ENCODE assay signal across 28 cellular contexts in the genomic region with DNA sequence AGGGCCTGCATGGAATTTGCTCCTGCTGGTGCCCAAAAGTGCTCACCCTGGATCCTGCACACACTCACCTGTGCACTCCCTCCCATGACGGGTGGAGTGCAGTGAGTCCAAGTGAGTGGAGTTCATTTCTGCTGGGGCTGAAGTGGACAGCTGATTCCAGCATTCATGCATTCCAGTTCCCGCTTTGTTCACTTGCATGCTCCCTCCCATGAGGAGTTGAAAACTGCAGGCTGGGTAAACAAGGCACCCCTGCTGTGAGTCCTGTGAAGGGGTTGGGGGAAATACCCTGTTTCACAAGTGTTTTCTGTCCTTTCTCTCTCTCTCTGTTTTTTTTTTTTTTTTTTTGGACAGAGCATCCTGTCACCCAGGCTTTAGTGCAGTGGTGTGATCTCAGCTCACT.
"Had no signal": no experiment of that assay in that cellular context is flagged by ENCODE, and none has a peak within 500 bp of the region (broad histone marks: within the 10 kb centered on the region; RNA-seq: fewer than 3 reads in every experiment).

No MANE protein-coding gene starts in this region.

- H3K79me2 ChIP-seq: parathyroid adenoma had no signal

- H3K9me3 ChIP-seq: gastrocnemius medialis, mucosa of descending colon, right lobe of liver, transverse colon, upper lobe of right lung, uterus had no signal

- H3K36me3 ChIP-seq: gastrocnemius medialis, right lobe of liver, suprapubic skin, transverse colon, upper lobe of right lung, uterus had no signal

- H3K27me3 ChIP-seq: gastrocnemius medialis, right lobe of liver, suprapubic skin, transverse colon, upper lobe of right lung, uterus had no signal

- H3K4me3 Mint-ChIP-seq: memory B cell; mesothelial cell of epicardium; naive B cell; natural killer cell treated with Interleukin-12 subunit alpha and Interleukin-12 subunit beta and Interleukin-15 and Interleukin-18, amount 100 ng/mL, for 72 hours; neural crest cell; stimulated activated naive CD8-positive, alpha-beta T cell treated with anti-CD3 and anti-CD28 coated beads, Interleukin-15, amount 100 ng/mL, for 72 hours had no signal

- H3K9me3 Mint-ChIP-seq: mesothelial cell of epicardium, neural crest cell had no signal

- H2AFZ ChIP-seq: parathyroid adenoma had no signal

- FAIRE-seq: kidney, small intestine had no signal

- H3K9ac ChIP-seq: parathyroid adenoma had no signal

- H3K4me3 ChIP-seq: coronary artery, gastrocnemius medialis, lung, mucosa of descending colon, right lobe of liver, suprapubic skin, transverse colon, upper lobe of right lung, uterus had no signal

- H3K27ac ChIP-seq: coronary artery, epithelial cell of prostate, gastrocnemius medialis, parathyroid adenoma, right lobe of liver, suprapubic skin, transverse colon, upper lobe of right lung, uterus had no signal

- DNase-seq: foreskin fibroblast; gastrocnemius medialis; head of caudate nucleus; kidney; mucosa of descending colon; naive B cell; right lobe of liver; small intestine; stimulated activated CD4-positive, alpha-beta T cell treated with anti-CD3 and anti-CD28 coated beads, Interleukin-15, amount 100 ng/mL, for 24 hours; stimulated activated CD4-positive, alpha-beta T cell treated with anti-CD3 and anti-CD28 coated beads, Interleukin-2, amount 100 ng/mL, for 48 hours; stimulated activated CD8-positive, alpha-beta memory T cell treated with anti-CD3 and anti-CD28 coated beads, Interleukin-4, amount 100 ng/mL, for 48 hours; stimulated activated naive CD4-positive, alpha-beta T cell; stimulated activated naive CD8-positive, alpha-beta T cell treated with anti-CD3 and anti-CD28 coated beads, Interleukin-15, amount 100 ng/mL, for 72 hours; transverse colon; upper lobe of right lung; uterus had no signal

- H3K36me3 Mint-ChIP-seq: mesothelial cell of epicardium had no signal

- H3K27me3 Mint-ChIP-seq: memory B cell; naive B cell; natural killer cell treated with Interleukin-12 subunit alpha and Interleukin-12 subunit beta and Interleukin-15 and Interleukin-18, amount 100 ng/mL, for 72 hours; progenitor cell of endocrine pancreas; stimulated activated naive CD8-positive, alpha-beta T cell treated with anti-CD3 and anti-CD28 coated beads, Interleukin-15, amount 100 ng/mL, for 72 hours had no signal

- H3K27ac Mint-ChIP-seq: memory B cell; mesothelial cell of epicardium; naive B cell; natural killer cell treated with Interleukin-12 subunit alpha and Interleukin-12 subunit beta and Interleukin-15 and Interleukin-18, amount 100 ng/mL, for 72 hours; progenitor cell of endocrine pancreas; stimulated activated naive CD8-positive, alpha-beta T cell treated with anti-CD3 and anti-CD28 coated beads, Interleukin-15, amount 100 ng/mL, for 72 hours had no signal

- H3K4me1 Mint-ChIP-seq: memory B cell; mesothelial cell of epicardium; naive B cell; stimulated activated naive CD8-positive, alpha-beta T cell treated with anti-CD3 and anti-CD28 coated beads, Interleukin-15, amount 100 ng/mL, for 72 hours had no signal

- H3K4me1 ChIP-seq: gastrocnemius medialis, parathyroid adenoma, right lobe of liver, suprapubic skin, transverse colon, upper lobe of right lung, uterus had no signal

- ATAC-seq: esophagus mucosa; gastrocnemius medialis; left lobe of liver; mucosa of descending colon; natural killer cell treated with Interleukin-12 subunit alpha and Interleukin-12 subunit beta and Interleukin-15 and Interleukin-18, amount 100 ng/mL, for 72 hours; right lobe of liver; stimulated activated naive CD8-positive, alpha-beta T cell treated with anti-CD3 and anti-CD28 coated beads, Interleukin-15, amount 100 ng/mL, for 72 hours; upper lobe of right lung had no signal
